1 cellular context compared by ENCODE assay signal in the genomic region with DNA sequence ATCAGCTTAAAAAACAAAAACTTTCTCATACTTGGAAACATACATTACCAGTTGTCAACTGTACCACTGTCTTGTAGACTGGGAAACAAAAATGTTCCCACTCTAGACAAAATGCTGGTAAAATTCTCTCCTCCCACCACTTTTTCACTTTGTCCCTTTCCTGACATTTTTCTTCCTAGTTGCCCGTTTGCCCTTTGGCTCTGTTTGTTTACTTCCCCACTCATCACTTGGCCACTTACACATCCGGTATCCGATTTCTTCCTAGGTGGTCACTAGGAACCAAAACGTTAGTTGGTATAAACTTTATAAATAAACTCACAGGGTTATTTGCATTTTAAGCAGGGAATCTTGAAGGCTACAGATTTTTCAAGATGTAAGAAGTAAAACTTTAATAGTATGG.
TF ChIP-seq lines count a peak whose summit lies in the region.

No MANE protein-coding gene starts in this region.

TF ChIP-seq in K562, 482 proteins besides CTCF, POLR2A, EP300 and RAD21 (continued from another document):
- TF ChIP-seq, protein P1, sequence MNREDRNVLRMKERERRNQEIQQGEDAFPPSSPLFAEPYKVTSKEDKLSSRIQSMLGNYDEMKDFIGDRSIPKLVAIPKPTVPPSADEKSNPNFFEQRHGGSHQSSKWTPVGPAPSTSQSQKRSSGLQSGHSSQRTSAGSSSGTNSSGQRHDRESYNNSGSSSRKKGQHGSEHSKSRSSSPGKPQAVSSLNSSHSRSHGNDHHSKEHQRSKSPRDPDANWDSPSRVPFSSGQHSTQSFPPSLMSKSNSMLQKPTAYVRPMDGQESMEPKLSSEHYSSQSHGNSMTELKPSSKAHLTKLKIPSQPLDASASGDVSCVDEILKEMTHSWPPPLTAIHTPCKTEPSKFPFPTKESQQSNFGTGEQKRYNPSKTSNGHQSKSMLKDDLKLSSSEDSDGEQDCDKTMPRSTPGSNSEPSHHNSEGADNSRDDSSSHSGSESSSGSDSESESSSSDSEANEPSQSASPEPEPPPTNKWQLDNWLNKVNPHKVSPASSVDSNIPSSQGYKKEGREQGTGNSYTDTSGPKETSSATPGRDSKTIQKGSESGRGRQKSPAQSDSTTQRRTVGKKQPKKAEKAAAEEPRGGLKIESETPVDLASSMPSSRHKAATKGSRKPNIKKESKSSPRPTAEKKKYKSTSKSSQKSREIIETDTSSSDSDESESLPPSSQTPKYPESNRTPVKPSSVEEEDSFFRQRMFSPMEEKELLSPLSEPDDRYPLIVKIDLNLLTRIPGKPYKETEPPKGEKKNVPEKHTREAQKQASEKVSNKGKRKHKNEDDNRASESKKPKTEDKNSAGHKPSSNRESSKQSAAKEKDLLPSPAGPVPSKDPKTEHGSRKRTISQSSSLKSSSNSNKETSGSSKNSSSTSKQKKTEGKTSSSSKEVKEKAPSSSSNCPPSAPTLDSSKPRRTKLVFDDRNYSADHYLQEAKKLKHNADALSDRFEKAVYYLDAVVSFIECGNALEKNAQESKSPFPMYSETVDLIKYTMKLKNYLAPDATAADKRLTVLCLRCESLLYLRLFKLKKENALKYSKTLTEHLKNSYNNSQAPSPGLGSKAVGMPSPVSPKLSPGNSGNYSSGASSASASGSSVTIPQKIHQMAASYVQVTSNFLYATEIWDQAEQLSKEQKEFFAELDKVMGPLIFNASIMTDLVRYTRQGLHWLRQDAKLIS (CRISPR knock-in tag; IDR thresholded peaks at IDR 0.05) = no peak
- TF ChIP-seq, protein P2, sequence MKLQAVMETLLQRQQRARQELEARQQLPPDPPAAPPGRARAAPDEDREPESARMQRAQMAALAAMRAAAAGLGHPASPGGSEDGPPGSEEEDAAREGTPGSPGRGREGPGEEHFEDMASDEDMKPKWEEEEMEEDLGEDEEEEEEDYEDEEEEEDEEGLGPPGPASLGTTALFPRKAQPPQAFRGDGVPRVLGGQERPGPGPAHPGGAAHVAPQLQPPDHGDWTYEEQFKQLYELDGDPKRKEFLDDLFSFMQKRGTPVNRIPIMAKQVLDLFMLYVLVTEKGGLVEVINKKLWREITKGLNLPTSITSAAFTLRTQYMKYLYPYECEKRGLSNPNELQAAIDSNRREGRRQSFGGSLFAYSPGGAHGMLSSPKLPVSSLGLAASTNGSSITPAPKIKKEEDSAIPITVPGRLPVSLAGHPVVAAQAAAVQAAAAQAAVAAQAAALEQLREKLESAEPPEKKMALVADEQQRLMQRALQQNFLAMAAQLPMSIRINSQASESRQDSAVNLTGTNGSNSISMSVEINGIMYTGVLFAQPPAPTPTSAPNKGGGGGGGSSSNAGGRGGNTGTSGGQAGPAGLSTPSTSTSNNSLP (IDR thresholded peaks at IDR 0.05; ENCODE audit: borderline replicate concordance, low read depth, low read length) = no peak
